Comparison of ENCODE assay signal across 18 cellular contexts in the genomic region with DNA sequence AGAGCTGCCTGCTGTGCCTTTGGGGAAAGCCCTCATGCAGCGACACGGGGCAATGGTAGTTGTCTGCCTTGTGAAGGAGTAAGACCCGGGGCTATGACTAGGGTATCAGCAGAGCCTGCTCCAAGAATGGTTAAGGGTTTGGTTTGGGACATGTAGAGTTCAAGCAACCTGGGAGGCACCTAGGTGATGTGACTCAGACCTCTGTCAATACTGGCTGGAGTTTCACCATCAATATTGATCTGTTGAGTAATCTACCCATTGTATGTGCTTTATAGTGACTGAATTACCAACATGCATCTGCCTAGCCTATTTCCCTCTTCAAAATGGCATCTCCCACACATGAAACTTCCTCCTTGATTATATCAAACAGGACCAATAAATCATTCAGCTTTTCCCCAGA.
"Had no signal": no experiment of that assay in that cellular context is flagged by ENCODE, and none has a peak within 500 bp of the region (broad histone marks: within the 10 kb centered on the region; RNA-seq: fewer than 3 reads in every experiment).

No MANE protein-coding gene starts in this region.

- H3K27ac ChIP-seq: hepatocyte, sigmoid colon, skin epidermis, testis, tibial nerve, upper lobe of right lung, vagina had no signal

- H3K4me2 ChIP-seq: hepatocyte had no signal

- FAIRE-seq: endometrium had no signal

- H3K36me3 ChIP-seq: sigmoid colon, tibial nerve, upper lobe of right lung, vagina had no signal

- DNase-seq: effector memory CD4-positive, alpha-beta T cell; foreskin melanocyte; head of caudate nucleus; kidney glomerular epithelial cell; naive thymus-derived CD8-positive, alpha-beta T cell; posterior cingulate gyrus; sigmoid colon; stimulated activated CD4-positive, alpha-beta T cell treated with anti-CD3 and anti-CD28 coated beads, Interleukin-2, amount 100 ng/mL, for 24 hours; stimulated activated CD4-positive, alpha-beta T cell treated with anti-CD3 and anti-CD28 coated beads, Interleukin-4, amount 100 ng/mL, for 4 hours; stimulated activated naive B cell treated with anti-CD40 and anti-IgM and Interleukin-4, amounts not matched to agents 10 μg/mL and 1 μg/mL and 100 μg/mL, for 72 hours; stimulated activated naive CD8-positive, alpha-beta T cell treated with anti-CD3 and anti-CD28 coated beads, Interleukin-15, amount 100 ng/mL, for 72 hours; testis; upper lobe of right lung had no signal

- H2AFZ ChIP-seq: hepatocyte had no signal

- H3K4me1 ChIP-seq: sigmoid colon, testis, tibial nerve, upper lobe of right lung, vagina had no signal

- H3K79me2 ChIP-seq: hepatocyte had no signal

- H3K4me3 ChIP-seq: hepatocyte, sigmoid colon, skin epidermis, testis, tibial nerve, upper lobe of right lung, vagina had no signal

- H3K9me3 ChIP-seq: sigmoid colon, testis, tibial nerve, upper lobe of right lung, vagina had no signal

- H3K27me3 ChIP-seq: sigmoid colon, testis, tibial nerve, upper lobe of right lung, vagina had no signal

- ATAC-seq: naive thymus-derived CD8-positive, alpha-beta T cell; stimulated activated naive B cell treated with anti-CD40 and anti-IgM and Interleukin-4, amounts not matched to agents 10 μg/mL and 1 μg/mL and 100 μg/mL, for 72 hours; stimulated activated naive CD8-positive, alpha-beta T cell treated with anti-CD3 and anti-CD28 coated beads, Interleukin-15, amount 100 ng/mL, for 72 hours; upper lobe of right lung had no signal
